Comparison of ENCODE assay signal across 9 cellular contexts in the genomic region with DNA sequence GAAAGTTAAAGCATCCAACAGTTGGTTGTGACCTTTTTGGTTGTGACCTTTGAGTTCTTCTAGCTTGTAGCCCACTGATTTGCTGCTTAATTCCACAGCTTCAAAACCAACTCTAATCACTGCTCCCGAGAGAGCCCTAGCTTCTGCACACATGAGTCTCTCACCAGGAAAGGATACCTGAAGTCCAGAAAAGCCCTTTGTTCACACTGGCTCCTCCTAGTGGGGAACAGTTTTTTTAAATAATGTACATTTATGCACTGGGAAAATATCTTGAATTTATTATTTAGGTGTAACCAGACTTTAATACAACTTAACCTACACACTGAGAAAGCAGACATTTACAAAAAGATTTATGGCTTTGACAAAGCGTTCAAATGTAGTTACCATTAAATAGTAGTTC.
DNase-seq lines count a peak whose midpoint lies in the region; ATAC-seq and TF ChIP-seq lines count a peak whose summit lies in the region.
"Had no signal": no experiment of that assay in that cellular context is flagged by ENCODE, and none has a peak within 500 bp of the region (broad histone marks: within the 10 kb centered on the region; RNA-seq: fewer than 3 reads in every experiment).

No MANE protein-coding gene starts in this region.

- H3K36me3 ChIP-seq in OCI-LY1 (ENCODE audit: insufficient read depth, low read length), result no peaks in the 10 kb centered on the region

- H3K4me2 ChIP-seq in OCI-LY1 (ENCODE audit: low read length), result no peak overlapping the region

- peak; percentile 56 for TF ChIP-seq CTCF in 22Rv1 (IDR thresholded peaks at IDR 0.05)
- peak; percentile 34 for TF ChIP-seq CTCF in GM12873 (IDR thresholded peaks at IDR 0.05; ENCODE audit: insufficient read depth, low read depth, low read length, missing control alignments)
- TF ChIP-seq CTCF in OCI-LY1 (IDR thresholded peaks at IDR 0.05; ENCODE audit: low read length), result peak; percentile 39; the same call in 1 of the 2 replicates
- peak; percentile 50 for TF ChIP-seq CTCF in fibroblast of mammary gland (conservative IDR thresholded peaks at IDR 0.05; ENCODE audit: control insufficient read depth, insufficient read depth, low read depth, low read length)

- H3K27ac ChIP-seq in 22Rv1 (no peak overlapping the region), OCI-LY1 (ENCODE audit: low read depth, low read length, poor library complexity, severe bottlenecking) (no peak overlapping the region)

- no peak for ATAC-seq in HG02798 (IDR thresholded peaks at IDR 0.05; ENCODE audit: poor library complexity, unreplicated experiment)
- no peak for ATAC-seq in GM21619 (IDR thresholded peaks at IDR 0.05; ENCODE audit: unreplicated experiment)
- no peak for ATAC-seq in GM21737 (IDR thresholded peaks at IDR 0.05; ENCODE audit: unreplicated experiment)

- H3K27me3 ChIP-seq in OCI-LY1 (ENCODE audit: insufficient read depth, low read length), result no peaks in the 10 kb centered on the region

- no peaks in the 10 kb centered on the region for H3K9me2 ChIP-seq in OCI-LY1 (ENCODE audit: low read depth, low read length)

- DNase-seq in fibroblast of mammary gland (ENCODE audit: low read depth) (peak; percentile 19), AG08396 (ENCODE audit: low spot score) (no peak)
- DNase-seq: activated effector memory CD4-positive, alpha-beta T cell treated with anti-CD3 and anti-CD28 coated beads, Interleukin-2, amount 50 U/mL, for 16 hours had no signal

- no peak overlapping the region for H3K4me3 ChIP-seq in OCI-LY1 (ENCODE audit: low read depth, low read length, poor library complexity, severe bottlenecking)
- no peak overlapping the region for H3K4me3 ChIP-seq in fibroblast of mammary gland (ENCODE audit: control insufficient read depth, low read depth, low read length)

- H4K20me1 ChIP-seq in OCI-LY1 (ENCODE audit: insufficient read depth, low read length), result no peaks in the 10 kb centered on the region

- no peak overlapping the region for H3K9ac ChIP-seq in OCI-LY1 (ENCODE audit: low read length)

- no peaks in the 10 kb centered on the region for H3K9me3 ChIP-seq in OCI-LY1 (ENCODE audit: low read length)

- H2AFZ ChIP-seq in OCI-LY1 (ENCODE audit: low read length), result no peak overlapping the region

- no peaks in the 10 kb centered on the region for H3K4me1 ChIP-seq in OCI-LY1 (ENCODE audit: insufficient read depth, low read length, severe bottlenecking)

- no peaks in the 10 kb centered on the region for H3K79me2 ChIP-seq in OCI-LY1 (ENCODE audit: insufficient read depth, low read length)

- H3F3A ChIP-seq in OCI-LY1 (ENCODE audit: insufficient read depth, low read length), result no peaks in the 10 kb centered on the region
